Comparison of ENCODE assay signal across 20 cellular contexts in the genomic region with DNA sequence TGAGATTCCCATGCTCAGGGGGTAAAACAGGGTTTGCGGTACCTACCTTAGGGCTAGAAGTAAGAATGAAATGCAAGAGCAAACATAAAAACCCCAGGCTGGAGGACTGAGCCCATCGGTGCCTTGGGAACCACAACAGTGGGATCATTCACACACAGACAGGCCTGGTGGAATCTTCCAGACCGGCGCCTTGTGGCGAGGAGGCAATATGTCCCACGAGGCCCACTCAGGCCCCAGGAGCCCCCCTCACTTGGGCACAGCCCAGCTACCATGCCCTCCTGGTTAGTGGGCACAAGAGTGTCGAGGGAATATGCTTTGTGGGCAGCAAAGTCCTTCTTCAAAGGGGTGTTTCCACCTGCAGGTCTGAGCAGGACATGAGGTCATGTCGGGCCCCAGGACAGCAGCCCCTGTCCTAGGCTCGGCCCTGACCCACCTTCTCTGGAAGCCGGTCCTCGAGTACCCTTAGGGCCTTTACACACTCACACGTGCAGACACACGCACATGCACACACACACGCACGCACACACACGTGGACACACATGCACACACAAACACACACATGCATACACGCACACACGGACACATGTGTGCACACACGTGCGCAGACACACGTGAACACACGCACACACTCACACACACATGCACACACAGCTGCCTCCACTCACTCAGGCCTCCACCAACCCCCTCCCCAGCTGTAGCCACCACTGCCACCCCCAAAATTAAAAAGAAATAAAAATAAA. TPM values are rescaled to one million over a fixed set of nuclear protein-coding genes. Genes with fewer than 3 reads are reported as not detected.
DNase-seq lines count a peak whose midpoint lies in the region; ATAC-seq, FAIRE-seq and TF ChIP-seq lines count a peak whose summit lies in the region.
"Had no signal": no experiment of that assay in that cellular context is flagged by ENCODE, and none has a peak within 500 bp of the region (broad histone marks: within the 10 kb centered on the region; RNA-seq: fewer than 3 reads in every experiment).

No MANE protein-coding gene starts in this region.

- ATAC-seq in PC-3 (peak; percentile 5; the same call in 1 of the 2 replicates), GM21423 (IDR thresholded peaks at IDR 0.05; ENCODE audit: unreplicated experiment) (no peak)
- ATAC-seq: GM23338 had no signal

- no peak for FAIRE-seq in endothelial cell of umbilical vein (lab: Jason Lieb, UNC)

- POLR2A ChIA-PET in PC-3 (lab: Charles Lee; ENCODE audit: unreplicated experiment) = interaction anchor here (0.7 kb wide), 1 partner anchor 51 kb away, joined by 12 read pairs; no protein-coding TSS in a partner anchor
- POLR2A ChIA-PET in endothelial cell of umbilical vein (lab: Charles Lee) = no interaction called here

- no peaks in the 10 kb centered on the region for H3K9me3 Mint-ChIP-seq in Calu3 (ENCODE audit: low read depth, unreplicated experiment)
- H3K9me3 Mint-ChIP-seq: activated naive CD8-positive, alpha-beta T cell treated with anti-CD3 and anti-CD28 coated beads, Interleukin-2, amount 10 ng/mL, durations not matched to agents 7 days and 5 days; GM23338; memory B cell had no signal

- no peak overlapping the region for H3K14ac ChIP-seq in trophoblast cell (ENCODE audit: low read length)

- H3K4me1 Mint-ChIP-seq in Calu3 (ENCODE audit: low read depth, unreplicated experiment) = peaks cover 31% of the 10 kb centered on the region
- H3K4me1 Mint-ChIP-seq: activated naive CD8-positive, alpha-beta T cell treated with anti-CD3 and anti-CD28 coated beads, Interleukin-2, amount 10 ng/mL, durations not matched to agents 7 days and 5 days; memory B cell had no signal

- CTCF ChIA-PET in Calu3 (lab: Charles Lee) = interaction anchor here (1.0 to 1.8 kb wide), 5 partner anchors 49 to 521 kb away, joined by 3 to 11 read pairs (median 4); no protein-coding TSS in a partner anchor
- CTCF ChIA-PET in PC-3 (lab: Charles Lee) = interaction anchor here (0.7 to 1.6 kb wide), 3 partner anchors 78 to 593 kb away, joined by 4 to 12 read pairs (median 8); no protein-coding TSS in a partner anchor
- CTCF ChIA-PET in endothelial cell of umbilical vein (lab: Charles Lee) = interaction anchor here (0.8 to 2.4 kb wide), 8 partner anchors 9 to 556 kb away, joined by 3 to 14 read pairs (median 6); no protein-coding TSS in a partner anchor

- H2BK12ac ChIP-seq in trophoblast cell (ENCODE audit: low read length) = no peak overlapping the region

- peak overlapping the region; percentile 5 for H3K4me3 Mint-ChIP-seq in Calu3 (ENCODE audit: low read depth, unreplicated experiment)
- H3K4me3 Mint-ChIP-seq: activated naive CD8-positive, alpha-beta T cell treated with anti-CD3 and anti-CD28 coated beads, Interleukin-2, amount 10 ng/mL, durations not matched to agents 7 days and 5 days; GM23338; memory B cell had no signal

- H3K36me3 ChIP-seq in PC-3 (ENCODE audit: low read depth, low read length) (no peaks in the 10 kb centered on the region), endothelial cell of umbilical vein (ENCODE audit: control insufficient read depth in 2 of 2, extremely low read depth in 1 of 2, insufficient read depth in 2 of 2, low read length in 2 of 2) (no peaks in the 10 kb centered on the region), trophoblast cell (ENCODE audit: control insufficient read depth in 1 of 2, insufficient read depth in 2 of 2, low read length in 2 of 2) (no peaks in the 10 kb centered on the region)
- H3K36me3 ChIP-seq: breast epithelium had no signal

- no peak overlapping the region for H3K23ac ChIP-seq in trophoblast cell (ENCODE audit: low read length)

- TF ChIP-seq CTCF in Calu3 (IDR thresholded peaks at IDR 0.05; ENCODE audit: unreplicated experiment) (no peak), PC-3 (conservative IDR thresholded peaks at IDR 0.05; ENCODE audit: low read depth, low read length) (no peak), endothelial cell of umbilical vein (IDR thresholded peaks at IDR 0.05; ENCODE audit: extremely low read depth in 1 of 2, insufficient read depth in 1 of 2, low read depth in 1 of 2, low read length in 2 of 2) (no peak)

- no TSS peak for BruUV-seq in Calu3 (replicated peaks; lab: Mats Ljungman, UMichigan)
- BruUV-seq in PC-3 (replicated peaks; lab: Mats Ljungman, UMichigan) = no TSS peak
- no TSS peak for BruUV-seq in endothelial cell of umbilical vein (replicated peaks; lab: Mats Ljungman, UMichigan)

- H3K79me1 ChIP-seq in trophoblast cell (ENCODE audit: low read length) = no peaks in the 10 kb centered on the region

- H3F3A ChIP-seq in PC-3 (ENCODE audit: low read length, unreplicated experiment) = no peaks in the 10 kb centered on the region

- H4K12ac ChIP-seq in trophoblast cell (ENCODE audit: low read depth, low read length) = no peak overlapping the region

- H3K27ac ChIP-seq in PC-3 (ENCODE audit: low read length) (peak overlapping the region; percentile 75), endothelial cell of umbilical vein (ENCODE audit: insufficient read depth, low read depth, low read length) (no peak overlapping the region), trophoblast cell (ENCODE audit: low read depth, low read length) (no peak overlapping the region)
- H3K27ac ChIP-seq: breast epithelium, foreskin keratinocyte had no signal

- H3K36me3 Mint-ChIP-seq in Calu3 (ENCODE audit: insufficient read depth, unreplicated experiment) = peaks cover 5% of the 10 kb centered on the region
- H3K36me3 Mint-ChIP-seq: activated naive CD8-positive, alpha-beta T cell treated with anti-CD3 and anti-CD28 coated beads, Interleukin-2, amount 10 ng/mL, durations not matched to agents 7 days and 5 days; memory B cell had no signal

- H2BK5ac ChIP-seq in trophoblast cell (ENCODE audit: low read depth, low read length, poor library complexity) = no peak overlapping the region

- H2AK5ac ChIP-seq in trophoblast cell (ENCODE audit: low read length) = no peak overlapping the region

- H2AFZ ChIP-seq in PC-3 (ENCODE audit: low read length) (no peak overlapping the region), endothelial cell of umbilical vein (ENCODE audit: low read depth, low read length) (no peak overlapping the region), trophoblast cell (ENCODE audit: insufficient read depth, low read length, poor library complexity) (no peak overlapping the region)
- H2AFZ ChIP-seq: GM23338 had no signal

- peak overlapping the region; percentile 77 for H3K4me2 ChIP-seq in PC-3 (ENCODE audit: low read length)
- H3K4me2 ChIP-seq in endothelial cell of umbilical vein (ENCODE audit: insufficient read depth, low read length) = peak overlapping the region; percentile 0
- no peak overlapping the region for H3K4me2 ChIP-seq in trophoblast cell (ENCODE audit: low read length)
- H3K4me2 ChIP-seq: GM23338 had no signal

- no peaks in the 10 kb centered on the region for H3K9me2 ChIP-seq in PC-3 (replicated peaks; ENCODE audit: low read length)

- dilution Hi-C loops in endothelial cell of umbilical vein (cut with MboI; ENCODE audit: extremely low pct_ligation_motif_present, low sequenced_read_pairs) = no loop called here

- no peaks in the 10 kb centered on the region for H3K9me1 ChIP-seq in endothelial cell of umbilical vein (replicated peaks; ENCODE audit: control insufficient read depth, extremely low read depth, insufficient read depth, low read length)

- no peaks in the 10 kb centered on the region for H3K9me3 ChIP-seq in PC-3 (ENCODE audit: low read length)
- H3K9me3 ChIP-seq in endothelial cell of umbilical vein (replicated peaks; ENCODE audit: control insufficient read depth, insufficient read depth, low read length) = no peaks in the 10 kb centered on the region
- H3K9me3 ChIP-seq in trophoblast cell (ENCODE audit: insufficient read depth, low read depth, low read length) = peaks cover 4% of the 10 kb centered on the region
- H3K9me3 ChIP-seq: breast epithelium had no signal

- H3K4me1 ChIP-seq in PC-3 (ENCODE audit: insufficient read depth, low read length) (peaks cover 21% of the 10 kb centered on the region), endothelial cell of umbilical vein (ENCODE audit: control insufficient read depth, extremely low read depth, insufficient read depth, low read length) (peaks cover 11% of the 10 kb centered on the region), trophoblast cell (ENCODE audit: control insufficient read depth in 1 of 2, insufficient read depth in 2 of 2, low read length in 2 of 2) (peaks cover 4 to 7% of the 10 kb centered on the region in 2 experiments)
- H3K4me1 ChIP-seq: breast epithelium, foreskin keratinocyte had no signal

- H3K79me2 ChIP-seq in PC-3 (ENCODE audit: low read length) = no peaks in the 10 kb centered on the region
- no peaks in the 10 kb centered on the region for H3K79me2 ChIP-seq in endothelial cell of umbilical vein (ENCODE audit: control insufficient read depth, insufficient read depth, low read length)
- H3K79me2 ChIP-seq in trophoblast cell (ENCODE audit: control insufficient read depth, insufficient read depth, low read length, poor library complexity) = no peaks in the 10 kb centered on the region

- DNase-seq in Calu3 (no peak), PC-3 (no peak), endothelial cell of umbilical vein (ENCODE audit: low read depth, low spot score) (no peak), trophoblast cell (no peak), NOMO-1 treated with dmso at 0.1 percent for 144 hours (lab: John Stamatoyannopoulos, UW; ENCODE audit: unreplicated experiment) (no peak), CD1c-positive myeloid dendritic cell (ENCODE audit: extremely low spot score) (no peak)
- DNase-seq in activated CD8-positive, alpha-beta memory T cell treated with anti-CD3 and anti-CD28 coated beads for 24 hours = no peak
- DNase-seq: activated CD4-positive, alpha-beta T cell treated with anti-CD3 and anti-CD28 coated beads for 1 hour; activated naive CD8-positive, alpha-beta T cell treated with anti-CD3 and anti-CD28 coated beads, Interleukin-2, amount 10 ng/mL, durations not matched to agents 7 days and 5 days; COR-L47; cortex of kidney; NCI-H1417 treated with DMSO at 0.1 percent for 48 hours; NCI-H2171; NCI-H526 treated with DMSO at 0.1 percent for 48 hours had no signal

- no peak overlapping the region for H3K18ac ChIP-seq in trophoblast cell (ENCODE audit: low read length)

- no peaks in the 10 kb centered on the region for H3K27me3 Mint-ChIP-seq in Calu3 (ENCODE audit: unreplicated experiment)
- H3K27me3 Mint-ChIP-seq: activated naive CD8-positive, alpha-beta T cell treated with anti-CD3 and anti-CD28 coated beads, Interleukin-2, amount 10 ng/mL, durations not matched to agents 7 days and 5 days had no signal

- no peak overlapping the region; the same call in 1 of the 2 replicates for H3K4me3 ChIP-seq in PC-3 (ENCODE audit: low read length)
- H3K4me3 ChIP-seq in endothelial cell of umbilical vein (replicated peaks in 1 of 3; ENCODE audit: insufficient read depth in 1 of 3, low read depth in 1 of 3, low read length in 3 of 3) = no peak overlapping the region
- H3K4me3 ChIP-seq in trophoblast cell (ENCODE audit: low read depth, low read length) = peak overlapping the region; percentile 23
- H3K4me3 ChIP-seq: breast epithelium, GM23338 had no signal

- peak overlapping the region; percentile 27; the same call in 1 of the 2 replicates for H3K9ac ChIP-seq in PC-3 (ENCODE audit: low read length)
- H3K9ac ChIP-seq in endothelial cell of umbilical vein (replicated peaks; ENCODE audit: extremely low read depth, insufficient read depth, low read length) = no peak overlapping the region
- no peak overlapping the region for H3K9ac ChIP-seq in trophoblast cell (ENCODE audit: low read length)

- no peak overlapping the region for H3K4ac ChIP-seq in trophoblast cell (ENCODE audit: low read depth, low read length)

- H4K91ac ChIP-seq in trophoblast cell (ENCODE audit: low read depth, low read length) = peak overlapping the region; percentile 11

- no peak for TF ChIP-seq POLR2A in endothelial cell of umbilical vein (IDR thresholded peaks at IDR 0.05; ENCODE audit: low read depth, low read length)

- no peaks in the 10 kb centered on the region for H4K20me1 ChIP-seq in PC-3 (ENCODE audit: low read length)
- no peaks in the 10 kb centered on the region for H4K20me1 ChIP-seq in endothelial cell of umbilical vein (replicated peaks; ENCODE audit: control insufficient read depth, extremely low read depth, insufficient read depth, low read length)

- H3K27me3 ChIP-seq in PC-3 (ENCODE audit: low read length) (no peaks in the 10 kb centered on the region), endothelial cell of umbilical vein (ENCODE audit: control insufficient read depth in 2 of 2, insufficient read depth in 2 of 2, low read length in 2 of 2) (no peaks in the 10 kb centered on the region), trophoblast cell (ENCODE audit: insufficient read depth, low read length) (no peaks in the 10 kb centered on the region)
- H3K27me3 ChIP-seq: breast epithelium had no signal

- no peak overlapping the region for H3K27ac Mint-ChIP-seq in Calu3 (ENCODE audit: unreplicated experiment)
- H3K27ac Mint-ChIP-seq: activated naive CD8-positive, alpha-beta T cell treated with anti-CD3 and anti-CD28 coated beads, Interleukin-2, amount 10 ng/mL, durations not matched to agents 7 days and 5 days; GM23338; memory B cell had no signal

- WGBS in trophoblast cell (ENCODE audit: extremely low coverage, insufficient coverage, insufficient read length) = no CpG with 5 or more reads among the region's 22 CpGs

- no peak overlapping the region for H4K8ac ChIP-seq in trophoblast cell (ENCODE audit: low read depth, low read length)

- H2BK120ac ChIP-seq in trophoblast cell (ENCODE audit: insufficient read depth, low read length, poor library complexity) = no peak overlapping the region

- intact Hi-C loops in Calu3 (cut with micrococcal nuclease; ENCODE audit: unreplicated experiment) = loop anchor here (10.0 kb wide), 2 partner anchors 76 to 136 kb away; no protein-coding TSS in a partner anchor
- intact Hi-C loops in PC-3 (cut with micrococcal nuclease) = loop anchor here (1.0 kb wide), 1 partner anchor 78 kb away; no protein-coding TSS in a partner anchor
- intact Hi-C loops in endothelial cell of umbilical vein (cut with micrococcal nuclease) = loop anchor here (10.0 kb wide), 2 partner anchors 274 to 714 kb away; partner anchors contain the start of gene PRKRIP1

RNA-seq across cellular contexts. Expression of gene MYL10, which starts 51.5 kb away (rescaled TPM):
- not detected in 2 replicates for total RNA-seq in Calu3 (2022)
- 0.69 TPM in 1 of 2 replicates, not detected in the other for total RNA-seq in PC-3 (2014; rRNA removed)
- not detected in 2 replicates for total RNA-seq in endothelial cell of umbilical vein
- polyA plus RNA-seq in endothelial cell of umbilical vein = not detected in 2 replicates
- polyA plus RNA-seq in endothelial cell of umbilical vein (2011; cell fraction: cytosol; rRNA removed) = not detected in 2 replicates
- polyA plus RNA-seq in endothelial cell of umbilical vein (2011; cell fraction: nucleus; rRNA removed) = not detected in 2 replicates
- not detected in 2 replicates for polyA plus RNA-seq in endothelial cell of umbilical vein (2012)
- polyA minus RNA-seq in endothelial cell of umbilical vein = not detected in 2 replicates
- polyA minus RNA-seq in endothelial cell of umbilical vein (2011; cell fraction: cytosol; rRNA and poly(A)+ RNA removed) = not detected
- polyA minus RNA-seq in endothelial cell of umbilical vein (2011; cell fraction: nucleus; rRNA and poly(A)+ RNA removed) = not detected in 2 replicates
- 0.12 TPM in 1 of 2 replicates, not detected in the other for polyA plus RNA-seq in trophoblast cell (2013)
- total RNA-seq: activated naive CD8-positive, alpha-beta T cell treated with anti-CD3 and anti-CD28 coated beads, Interleukin-2, amount 10 ng/mL, durations not matched to agents 7 days and 5 days; breast epithelium; foreskin keratinocyte; GM23338 had no signal
- polyA plus RNA-seq: foreskin keratinocyte, neural cell had no signal
